In genomic region chr19:11673608-11674041, GRCh38 we compare ENCODE assay signal across 8 cellular contexts.
A peak's percentile ranks its signal among the peaks of the same experiment; 100 is the strongest.
DNase-seq lines count a peak whose midpoint lies in the region; ATAC-seq, FAIRE-seq and TF ChIP-seq lines count a peak whose summit lies in the region.

No MANE protein-coding gene starts in this region.

- H3K27me3 ChIP-seq in BJ (ENCODE audit: control insufficient read depth, insufficient read depth, low read length) (no peaks in the 10 kb centered on the region), astrocyte (ENCODE audit: insufficient read depth, low read length) (no peaks in the 10 kb centered on the region)
- peaks cover 9% of the 10 kb centered on the region for H3K27me3 ChIP-seq in effector memory CD4-positive, alpha-beta T cell (replicated peaks; ENCODE audit: control insufficient read depth, insufficient read depth, low read length, poor library complexity, severe bottlenecking)

- POLR2A ChIA-PET in BJ (lab: Charles Lee), result no interaction called here

- peaks cover 14% of the 10 kb centered on the region for H3K9me3 Mint-ChIP-seq in astrocyte (ENCODE audit: unreplicated experiment)

- DNase-seq in BJ (ENCODE audit: low read depth) (no peak), HT-29 (ENCODE audit: low spot score) (peak; percentile 70), astrocyte (ENCODE audit: low read depth) (peak; percentile 30), hippocampal formation (lab: John Stamatoyannopoulos, UW) (peak; percentile 55 to 74), pulmonary artery endothelial cell (ENCODE audit: low read depth, low spot score) (peak; percentile 41)
- DNase-seq in effector memory CD4-positive, alpha-beta T cell, result no peak

- TF ChIP-seq CTCF in BJ (IDR thresholded peaks at IDR 0.05; ENCODE audit: insufficient read depth, low read depth, low read length), result peak; percentile 80
- TF ChIP-seq CTCF in astrocyte (IDR thresholded peaks at IDR 0.05; ENCODE audit: insufficient read depth, low read depth, low read length), result no peak

- H3K4me3 ChIP-seq in BJ (ENCODE audit: low read depth, low read length), result peak overlapping the region; percentile 45
- H3K4me3 ChIP-seq in astrocyte (ENCODE audit: insufficient read depth, low read depth, low read length), result no peak overlapping the region
- H3K4me3 ChIP-seq in effector memory CD4-positive, alpha-beta T cell (ENCODE audit: insufficient read depth, low read depth, low read length, poor library complexity, severe bottlenecking), result no peak overlapping the region

- CTCF ChIA-PET in BJ (lab: Yijun Ruan, JAX), result interaction anchor here (0.7 to 1.4 kb wide), 4 partner anchors 10 to 13 kb away, joined by 3 to 4 read pairs (median 3); no protein-coding TSS in a partner anchor

- no peaks in the 10 kb centered on the region for H3K27me3 Mint-ChIP-seq in astrocyte (ENCODE audit: low read depth, unreplicated experiment)

- peak overlapping the region; percentile 71 for H2AFZ ChIP-seq in astrocyte (ENCODE audit: low read depth, low read length)

- H3K9me3 ChIP-seq in astrocyte (ENCODE audit: insufficient read depth, low read depth, low read length), result peaks cover 7% of the 10 kb centered on the region
- H3K9me3 ChIP-seq in effector memory CD4-positive, alpha-beta T cell (ENCODE audit: control insufficient read depth, low read length), result no peaks in the 10 kb centered on the region

- H3K4me3 Mint-ChIP-seq in astrocyte (ENCODE audit: unreplicated experiment), result no peak overlapping the region

- no peak overlapping the region for H3K27ac Mint-ChIP-seq in astrocyte (ENCODE audit: unreplicated experiment)

- no peak overlapping the region for H3K9ac ChIP-seq in astrocyte (ENCODE audit: low read length)

- H3K36me3 ChIP-seq in BJ (ENCODE audit: control insufficient read depth, insufficient read depth, low read length) (no peaks in the 10 kb centered on the region), astrocyte (ENCODE audit: insufficient read depth, low read length) (no peaks in the 10 kb centered on the region)
- no peaks in the 10 kb centered on the region for H3K36me3 ChIP-seq in effector memory CD4-positive, alpha-beta T cell (ENCODE audit: control insufficient read depth, insufficient read depth, low read length)

- H3K27ac ChIP-seq in astrocyte (ENCODE audit: low read depth, low read length), result no peak overlapping the region
- no peak overlapping the region for H3K27ac ChIP-seq in effector memory CD4-positive, alpha-beta T cell (ENCODE audit: insufficient read depth, low read length, poor library complexity, severe bottlenecking)

- peaks cover 4% of the 10 kb centered on the region for H3K4me1 ChIP-seq in astrocyte (ENCODE audit: insufficient read depth, low read length)
- H3K4me1 ChIP-seq in effector memory CD4-positive, alpha-beta T cell (ENCODE audit: control insufficient read depth, insufficient read depth, low read length, poor library complexity, severe bottlenecking), result peaks cover 5% of the 10 kb centered on the region

- no peaks in the 10 kb centered on the region for H3K4me1 Mint-ChIP-seq in astrocyte (ENCODE audit: low read depth, unreplicated experiment)

- ATAC-seq in HG03432 (IDR thresholded peaks at IDR 0.05; ENCODE audit: unreplicated experiment) (no peak), HG03039 (IDR thresholded peaks at IDR 0.05; ENCODE audit: unreplicated experiment) (no peak)

- H3K4me2 ChIP-seq in astrocyte (ENCODE audit: low read length), result peak overlapping the region; percentile 75

- peaks cover 3% of the 10 kb centered on the region for H3K36me3 Mint-ChIP-seq in astrocyte (ENCODE audit: low read depth, unreplicated experiment)

- FAIRE-seq in astrocyte (lab: Jason Lieb, UNC), result no peak

- no peaks in the 10 kb centered on the region for H3K79me2 ChIP-seq in astrocyte (ENCODE audit: insufficient read depth, low read length)

- H4K20me1 ChIP-seq in astrocyte (ENCODE audit: insufficient read depth, low read length), result no peaks in the 10 kb centered on the region

Comparison
In these comparisons a context has a peak if more than half of its experiments do, and no peak if none do; other contexts are left out.
1. DNase-seq: peak in HT-29 (single experiment), astrocyte (single experiment), hippocampal formation (2 of 2) and pulmonary artery endothelial cell (single experiment); none in BJ (single experiment) and effector memory CD4-positive, alpha-beta T cell (0 of 3).